ENCODE assay signal across 1 cellular context in genomic region chr2:207811658-207812057, GRCh38.
TF ChIP-seq lines count a peak whose summit lies in the region.
"Not testable (repeated sequence)": the region's sequence is repeated elsewhere in the genome, so short reads cannot be mapped to it uniquely, and the experiment has no call there.

No MANE protein-coding gene starts in this region.

TF ChIP-seq in K562, 482 proteins besides CTCF, POLR2A, EP300 and RAD21:
- TF ChIP-seq ATF3 (IDR thresholded peaks at IDR 0.05) = 0 out of 2 replicates have a peak, but pooled peaks have one; percentile 7
- not testable (repeated sequence) for TF ChIP-seq ATF3 (CRISPR knock-in tag; conservative IDR thresholded peaks at IDR 0.05)
